17 cellular contexts compared by ENCODE assay signal in the genomic region with DNA sequence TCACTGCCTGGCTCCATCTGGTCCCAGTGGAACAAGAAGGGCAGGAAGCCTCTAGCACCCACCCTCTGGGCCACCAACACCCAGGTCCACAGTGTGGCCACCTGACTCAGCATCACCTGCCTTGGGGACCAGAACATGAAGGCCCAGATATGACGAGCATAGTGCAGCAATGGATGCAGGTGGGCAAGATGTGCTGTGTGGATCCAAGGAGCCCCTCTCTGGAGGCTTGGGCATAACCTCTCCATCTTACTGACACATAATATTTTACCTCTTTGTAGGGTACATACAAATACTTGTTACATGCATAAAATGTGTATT. TPM values are rescaled to one million over a fixed set of nuclear protein-coding genes. Genes with fewer than 3 reads are reported as not detected.
"Had no signal": no experiment of that assay in that cellular context is flagged by ENCODE, and none has a peak within 500 bp of the region (broad histone marks: within the 10 kb centered on the region; RNA-seq: fewer than 3 reads in every experiment).

No MANE protein-coding gene starts in this region.

RNA-seq across cellular contexts. Expression of a gene that starts 2.9 kb away (rescaled TPM):
- total RNA-seq: activated B cell treated with CpG ODN at 0.5 μM for 24 hours; activated CD4-positive, alpha-beta memory T cell treated with anti-CD3 and anti-CD28 coated beads for 36 hours; activated CD4-positive, alpha-beta T cell treated with anti-CD3 and anti-CD28 coated beads, Interleukin-2, amount 10 ng/mL, durations not matched to agents 24 days and 14 days; activated CD8-positive, alpha-beta memory T cell treated with anti-CD3 and anti-CD28 coated beads for 36 hours; activated CD8-positive, alpha-beta T cell treated with anti-CD3 and anti-CD28 coated beads for 36 hours; activated naive CD4-positive, alpha-beta T cell treated with anti-CD3 and anti-CD28 coated beads for 36 hours; activated naive CD4-positive, alpha-beta T cell treated with anti-CD3 and anti-CD28 coated beads, Interleukin-2, amount 50 U/mL, for 72 hours; activated naive CD8-positive, alpha-beta T cell treated with anti-CD3 and anti-CD28 coated beads for 36 hours; activated T-cell treated with anti-CD3 and anti-CD28 coated beads, Interleukin-2, amount 50 U/mL, for 4 hours; activated T-cell treated with anti-CD3 and anti-CD28 coated beads, Interleukin-2, amount 50 U/mL, for 72 hours; activated T-helper 1 cell treated with anti-CD3 and anti-CD28 coated beads, Interleukin-12 subunit alpha, Interleukin-12 subunit beta, Interleukin-2, Interleukin-4 antibody, amounts not matched to agents 30 ng/mL and 10 ng/mL and 1 ng/mL, durations not matched to agents 14 hours and 24 hours and 36 hours; activated T-helper 17 cell treated with anti-CD3 and anti-CD28 coated beads, Interleukin-2, amount 50 U/mL, for 72 hours; astrocyte; body of pancreas; breast epithelium; cardiac septum had no signal
- polyA plus RNA-seq: adipose tissue had no signal
